Comparison of ENCODE assay signal across 18 cellular contexts in genomic region chr20:22775256-22775655, GRCh38.
DNase-seq lines count a peak whose midpoint lies in the region; TF ChIP-seq lines count a peak whose summit lies in the region.
"Had no signal": no experiment of that assay in that cellular context is flagged by ENCODE, and none has a peak within 500 bp of the region (broad histone marks: within the 10 kb centered on the region; RNA-seq: fewer than 3 reads in every experiment).

No MANE protein-coding gene starts in this region.

- H3K27me3 ChIP-seq in Caco-2 (replicated peaks; ENCODE audit: control insufficient read depth, insufficient read depth, low read length) (no peaks in the 10 kb centered on the region), PC-9 (ENCODE audit: insufficient read depth, low read depth) (no peaks in the 10 kb centered on the region), Peyer's patch (no peaks in the 10 kb centered on the region), GM23248 (replicated peaks; ENCODE audit: insufficient read depth) (peaks cover 11% of the 10 kb centered on the region; the same call in 1 of the 2 replicates)

- H3K9me2 ChIP-seq in PC-9 (ENCODE audit: insufficient read depth), result no peaks in the 10 kb centered on the region
- H3K9me2 ChIP-seq in GM23248 (ENCODE audit: insufficient read depth), result no peaks in the 10 kb centered on the region

- peaks cover 60% of the 10 kb centered on the region for H3K4me1 Mint-ChIP-seq in Caco-2 (ENCODE audit: low read depth, unreplicated experiment)
- H3K4me1 Mint-ChIP-seq in neural crest cell, result peaks cover 6% of the 10 kb centered on the region
- H3K4me1 Mint-ChIP-seq in endothelial cell (ENCODE audit: unreplicated experiment), result peaks cover 32% of the 10 kb centered on the region
- H3K4me1 Mint-ChIP-seq: B cell; CD4-positive, alpha-beta memory T cell had no signal

- DNase-seq in Caco-2 (peak; percentile 47 to 60), PC-9 (peak in 1 of 2 experiments; percentile 6), epithelial cell of prostate (ENCODE audit: low read depth, low spot score) (no peak), neural crest cell (ENCODE audit: low read depth, low spot score) (no peak), Peyer's patch (no peak), GM23248 (no peak), endothelial cell (ENCODE audit: low spot score) (no peak)
- no peak for DNase-seq in activated CD4-positive, alpha-beta T cell treated with anti-CD3 and anti-CD28 coated beads for 4 hours
- DNase-seq: CD4-positive, alpha-beta memory T cell; GOT3; KG1; MM.1S; NCI-H1105 treated with DMSO at 0.1 percent for 48 hours; NCI-H187; NCI-H2171; NCI-H82 had no signal

- H3K4me3 ChIP-seq in Caco-2 (ENCODE audit: low read depth, low read length), result no peak overlapping the region
- H3K4me3 ChIP-seq in PC-9, result no peak overlapping the region
- H3K4me3 ChIP-seq in Peyer's patch, result no peak overlapping the region
- H3K4me3 ChIP-seq in GM23248, result no peak overlapping the region

- TF ChIP-seq POLR2A in Peyer's patch (IDR thresholded peaks at IDR 0.05), result no peak

- H4K20me1 ChIP-seq in PC-9 (ENCODE audit: insufficient read depth) (no peaks in the 10 kb centered on the region), GM23248 (ENCODE audit: insufficient read depth) (no peaks in the 10 kb centered on the region)

- POLR2A ChIA-PET in Caco-2 (lab: Charles Lee), result interaction anchor here (0.7 kb wide), 1 partner anchor 18 kb away, joined by 3 read pairs; no protein-coding TSS in a partner anchor
- POLR2A ChIA-PET in PC-9 (lab: Charles Lee; ENCODE audit: unreplicated experiment), result interaction anchor here (0.6 to 1.0 kb wide), 2 partner anchors 12 to 59 kb away, joined by 4 to 8 read pairs; no protein-coding TSS in a partner anchor

- peak overlapping the region; percentile 56 for H3K27ac Mint-ChIP-seq in Caco-2 (ENCODE audit: unreplicated experiment)
- peak overlapping the region; percentile 28 for H3K27ac Mint-ChIP-seq in neural crest cell (ENCODE audit: unreplicated experiment)
- no peak overlapping the region for H3K27ac Mint-ChIP-seq in endothelial cell (ENCODE audit: unreplicated experiment)
- H3K27ac Mint-ChIP-seq: B cell; CD4-positive, alpha-beta memory T cell had no signal

- peaks cover 12% of the 10 kb centered on the region for H3K36me3 Mint-ChIP-seq in Caco-2 (ENCODE audit: insufficient read depth, unreplicated experiment)
- H3K36me3 Mint-ChIP-seq in neural crest cell (ENCODE audit: low read depth), result no peaks in the 10 kb centered on the region
- H3K36me3 Mint-ChIP-seq in endothelial cell (ENCODE audit: low read depth, unreplicated experiment), result no peaks in the 10 kb centered on the region
- H3K36me3 Mint-ChIP-seq: CD4-positive, alpha-beta memory T cell had no signal

- no peak overlapping the region for H2AFZ ChIP-seq in PC-9
- no peak overlapping the region for H2AFZ ChIP-seq in GM23248

- WGBS in GM23248 (ENCODE audit: low coverage in 1 of 2, low lambda C conversion rate in 2 of 2, missing lambda C conversion rate in 2 of 2), 2 experiments, result 37 to 64% methylated on average over 1 of the region's 1 CpG

- H3K27me3 Mint-ChIP-seq in Caco-2 (ENCODE audit: insufficient read depth, unreplicated experiment) (no peaks in the 10 kb centered on the region), neural crest cell (ENCODE audit: low read depth) (no peaks in the 10 kb centered on the region), endothelial cell (ENCODE audit: unreplicated experiment) (peaks cover 2% of the 10 kb centered on the region)
- H3K27me3 Mint-ChIP-seq: CD4-positive, alpha-beta memory T cell had no signal

- H3K4me3 Mint-ChIP-seq in Caco-2 (ENCODE audit: unreplicated experiment), result peak overlapping the region; percentile 31
- no peak overlapping the region for H3K4me3 Mint-ChIP-seq in neural crest cell
- no peak overlapping the region for H3K4me3 Mint-ChIP-seq in endothelial cell (ENCODE audit: unreplicated experiment)
- H3K4me3 Mint-ChIP-seq: B cell; CD4-positive, alpha-beta memory T cell had no signal

- peak overlapping the region; percentile 81 for H3K27ac ChIP-seq in PC-9
- H3K27ac ChIP-seq in epithelial cell of prostate, result peak overlapping the region; percentile 89
- no peak overlapping the region for H3K27ac ChIP-seq in Peyer's patch
- no peak overlapping the region for H3K27ac ChIP-seq in GM23248
- H3K27ac ChIP-seq: HL-60 had no signal

- H3K9ac ChIP-seq in GM23248, result no peak overlapping the region

- H3K4me1 ChIP-seq in Caco-2, result peaks cover 60% of the 10 kb centered on the region
- H3K4me1 ChIP-seq in PC-9 (replicated peaks; ENCODE audit: insufficient read depth), result peaks cover 47% of the 10 kb centered on the region
- H3K4me1 ChIP-seq in Peyer's patch, result no peaks in the 10 kb centered on the region
- H3K4me1 ChIP-seq in GM23248 (ENCODE audit: insufficient read depth), result no peaks in the 10 kb centered on the region

- BruUV-seq in Caco-2 (replicated peaks; lab: Mats Ljungman, UMichigan) (no TSS peak), PC-9 (replicated peaks; lab: Mats Ljungman, UMichigan) (no TSS peak)

- H3K79me2 ChIP-seq in PC-9 (ENCODE audit: low read depth) (no peaks in the 10 kb centered on the region), GM23248 (ENCODE audit: insufficient read depth) (no peaks in the 10 kb centered on the region)

- CTCF ChIA-PET in Caco-2 (lab: Charles Lee) (interaction anchor here (1.0 kb wide), 1 partner anchor 83 kb away, joined by 3 read pairs; no protein-coding TSS in a partner anchor), PC-9 (lab: Charles Lee) (interaction anchor here (0.8 to 1.4 kb wide), 3 partner anchors 12 to 441 kb away, joined by 3 to 6 read pairs (median 3); no protein-coding TSS in a partner anchor)

- in situ Hi-C loops in GM23248 (cut with MboI), result no loop called here

- H3K4me2 ChIP-seq in PC-9 (peak overlapping the region; percentile 50), GM23248 (ENCODE audit: unreplicated experiment) (no peak overlapping the region)

- no peak for TF ChIP-seq CTCF in Caco-2 (IDR thresholded peaks at IDR 0.05; ENCODE audit: insufficient read depth in 1 of 2, low read depth in 1 of 2, low read length in 1 of 2, severe bottlenecking in 1 of 2, unreplicated experiment in 1 of 2)
- no peak for TF ChIP-seq CTCF in PC-9 (conservative IDR thresholded peaks at IDR 0.05)
- TF ChIP-seq CTCF in neural crest cell (conservative IDR thresholded peaks at IDR 0.05), result no peak
- TF ChIP-seq CTCF in Peyer's patch (IDR thresholded peaks at IDR 0.05), result no peak
- no peak for TF ChIP-seq CTCF in endothelial cell (IDR thresholded peaks at IDR 0.05; ENCODE audit: unreplicated experiment)

- peaks cover 12% of the 10 kb centered on the region; the same call in 1 of the 2 replicates for H3K9me3 ChIP-seq in Caco-2
- H3K9me3 ChIP-seq in PC-9 (ENCODE audit: insufficient read depth, low read depth), result 0 out of 2 replicates have a peak, but pooled peaks cover 4% of the 10 kb centered on the region
- H3K9me3 ChIP-seq in Peyer's patch, result no peaks in the 10 kb centered on the region
- no peaks in the 10 kb centered on the region for H3K9me3 ChIP-seq in GM23248 (ENCODE audit: low read depth)

- H3K36me3 ChIP-seq in Caco-2 (ENCODE audit: control insufficient read depth, insufficient read depth, low read length), result no peaks in the 10 kb centered on the region
- H3K36me3 ChIP-seq in PC-9 (ENCODE audit: low read depth), result no peaks in the 10 kb centered on the region
- no peaks in the 10 kb centered on the region for H3K36me3 ChIP-seq in Peyer's patch
- no peaks in the 10 kb centered on the region for H3K36me3 ChIP-seq in GM23248 (ENCODE audit: low read depth)

- intact Hi-C loops in Caco-2 (cut with micrococcal nuclease; ENCODE audit: unreplicated experiment), result loop anchor here (1.0 kb wide), 1 partner anchor 19 kb away; no protein-coding TSS in a partner anchor
- intact Hi-C loops in PC-9 (cut with micrococcal nuclease; ENCODE audit: unreplicated experiment), result loop anchor here (1.0 to 5.0 kb wide), 3 partner anchors 12 to 58 kb away; no protein-coding TSS in a partner anchor

- peaks cover 12% of the 10 kb centered on the region for H3K9me3 Mint-ChIP-seq in Caco-2 (ENCODE audit: unreplicated experiment)
- H3K9me3 Mint-ChIP-seq in neural crest cell, result peaks cover 3% of the 10 kb centered on the region
- H3K9me3 Mint-ChIP-seq in endothelial cell (ENCODE audit: unreplicated experiment), result no peaks in the 10 kb centered on the region

- H3F3A ChIP-seq in PC-9 (ENCODE audit: insufficient read depth, low read depth), result peaks cover 21% of the 10 kb centered on the region
- no peaks in the 10 kb centered on the region for H3F3A ChIP-seq in GM23248 (ENCODE audit: insufficient read depth)

Comparison
In these comparisons a context has a peak if more than half of its experiments do, and no peak if none do; other contexts are left out.
1. DNase-seq: peak in Caco-2 (2 of 2); none in epithelial cell of prostate (single experiment), neural crest cell (single experiment), activated CD4-positive, alpha-beta T cell treated with anti-CD3 and anti-CD28 coated beads for 4 hours (0 of 2), Peyer's patch (0 of 3), GM23248 (single experiment) and endothelial cell (single experiment).
2. H3K27ac ChIP-seq: peak in PC-9 (single experiment) and epithelial cell of prostate (single experiment); none in Peyer's patch (0 of 4) and GM23248 (single experiment).